8 cellular contexts compared by ENCODE assay signal in the genomic region with DNA sequence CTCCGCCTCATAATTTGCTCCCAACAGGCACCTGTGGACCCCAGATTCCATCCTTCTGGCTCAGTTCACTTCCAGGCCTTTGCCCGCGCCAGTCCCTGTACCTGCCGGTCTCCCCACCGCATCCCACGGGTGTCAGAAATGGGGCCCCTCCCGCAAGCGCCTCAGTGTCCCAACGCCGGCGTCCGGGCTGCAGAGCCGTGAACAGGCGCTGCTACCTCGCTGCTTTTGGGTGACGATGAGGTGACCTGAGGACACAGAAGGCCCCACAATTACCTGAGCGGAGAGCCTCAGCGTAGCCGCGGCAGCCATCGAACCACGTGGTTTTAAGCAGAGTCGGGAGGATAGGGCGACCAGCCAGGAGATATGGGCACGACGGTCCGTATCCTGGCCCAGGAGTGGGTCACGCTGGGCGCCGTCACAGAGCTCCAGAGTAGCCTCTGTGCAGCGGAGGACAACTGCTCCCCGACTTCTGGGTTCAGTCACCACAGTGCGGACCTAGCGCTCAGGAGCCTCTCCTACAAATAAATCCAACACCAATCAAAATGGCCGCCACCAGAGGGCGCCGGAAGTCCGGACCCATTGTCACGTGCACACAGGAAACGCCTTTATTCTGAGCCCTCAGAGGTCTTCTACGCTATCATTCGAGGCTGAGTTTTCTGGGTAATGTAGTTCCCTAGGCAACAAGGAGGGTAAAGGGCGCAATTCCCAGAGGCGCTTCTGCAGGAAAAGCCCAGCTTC. TPM values are rescaled to one million over a fixed set of nuclear protein-coding genes. Genes with fewer than 3 reads are reported as not detected.
DNase-seq lines count a peak whose midpoint lies in the region; ATAC-seq and TF ChIP-seq lines count a peak whose summit lies in the region.

A gene (minus strand): TSS at position 544 of the 738 bp plus-strand sequence. CDS start 235 bp downstream, at position 309.

- 1% methylated on average over 44 of the region's 44 CpGs for WGBS in right cardiac atrium
- WGBS in prostate gland = 2% methylated on average over 36 of the region's 44 CpGs

- TF ChIP-seq CTCF in GM13976 (IDR thresholded peaks at IDR 0.05; ENCODE audit: borderline replicate concordance, control extremely low read depth, extremely low read depth, insufficient read depth, missing control alignments) = no peak
- peak in 3 of 4 experiments; percentile 41 to 74 (median 62) for TF ChIP-seq CTCF in prostate gland (IDR thresholded peaks at IDR 0.05)
- peak; percentile 40 for TF ChIP-seq CTCF in upper lobe of right lung (IDR thresholded peaks at IDR 0.05)

- DNase-seq in GM13976 (ENCODE audit: low spot score) (peak; percentile 80), T-helper 2 cell (peak; percentile 21 to 79 (median 65)), right cardiac atrium (peak; percentile 85 to 96 (median 93)), prostate gland (ENCODE audit: low spot score) (peak; percentile 75), upper lobe of right lung (peak; percentile 81)

- in situ Hi-C loops in GM13976 (cut with MboI; ENCODE audit: low sequenced_read_pairs, unreplicated experiment) = no loop called here

- TF ChIP-seq POLR2A in prostate gland (IDR thresholded peaks at IDR 0.05) = no peak

- H3K4me1 ChIP-seq in right cardiac atrium (ENCODE audit: control insufficient read depth, insufficient read depth, low read length) (no peaks in the 10 kb centered on the region), prostate gland (replicated peaks) (no peaks in the 10 kb centered on the region), upper lobe of right lung (peaks cover 4% of the 10 kb centered on the region)

- H3K9me3 ChIP-seq in right cardiac atrium (ENCODE audit: control insufficient read depth, low read length) (no peaks in the 10 kb centered on the region), prostate gland (no peaks in the 10 kb centered on the region), upper lobe of right lung (peaks cover 3% of the 10 kb centered on the region)

- peak; percentile 81 for ATAC-seq in HG03354 (IDR thresholded peaks at IDR 0.05; ENCODE audit: poor library complexity, severe bottlenecking, unreplicated experiment)
- ATAC-seq in right cardiac atrium = peak; percentile 95 to 96
- ATAC-seq in upper lobe of right lung = peak; percentile 96
- no peak for ATAC-seq in GM18867 (IDR thresholded peaks at IDR 0.05; ENCODE audit: unreplicated experiment)

- intact Hi-C loops in right cardiac atrium (cut with DNase I) = no loop called here
- intact Hi-C loops in prostate gland (cut with DNase I) = no loop called here
- intact Hi-C loops in upper lobe of right lung (cut with DNase I) = no loop called here

- H3K36me3 ChIP-seq in prostate gland (no peaks in the 10 kb centered on the region), upper lobe of right lung (no peaks in the 10 kb centered on the region)

- no peaks in the 10 kb centered on the region for H3K27me3 ChIP-seq in right cardiac atrium (ENCODE audit: control insufficient read depth, insufficient read depth)
- no peaks in the 10 kb centered on the region for H3K27me3 ChIP-seq in prostate gland (replicated peaks; ENCODE audit: insufficient read depth)
- H3K27me3 ChIP-seq in upper lobe of right lung = no peaks in the 10 kb centered on the region

- H3K27ac ChIP-seq in angular gyrus (ENCODE audit: low read depth, low read length) (peak within 1 kb of the TSS; percentile 38), right cardiac atrium (ENCODE audit: low read length) (peak within 1 kb of the TSS; percentile 10), prostate gland (peak within 1 kb of the TSS; percentile 64 to 72), upper lobe of right lung (peak within 1 kb of the TSS; percentile 79)

- H3K4me3 ChIP-seq in right cardiac atrium (ENCODE audit: low read length) (peak within 1 kb of the TSS; percentile 84), prostate gland (peak within 1 kb of the TSS; percentile 44 to 55), upper lobe of right lung (peak within 1 kb of the TSS; percentile 75)

RNA-seq across cellular contexts. Expression of the gene that starts here (rescaled TPM):
- total RNA-seq in right cardiac atrium = 10 to 100 TPM in 3 of 4 donors, 1 to 10 TPM in 1; 9.5 to 13.8 (median 12.3) TPM
- 13.0 TPM for polyA plus RNA-seq in right cardiac atrium
- total RNA-seq in prostate gland = 10 to 100 TPM; 12.2 to 31.0 TPM
- 12.3 TPM for total RNA-seq in upper lobe of right lung

Comparison
In these comparisons a context has a peak if more than half of its experiments do, and no peak if none do; other contexts are left out.
1. H3K27ac ChIP-seq: peak in every context shown above with its lines; median percentile 79 in upper lobe of right lung; 68 in prostate gland; 38 in angular gyrus; 10 in right cardiac atrium.